In genomic region chr14:71586131-71586893, GRCh38 we compare ENCODE assay signal across 1 cellular context.
TF ChIP-seq lines count a peak whose summit lies in the region.

No MANE protein-coding gene starts in this region.

TF ChIP-seq in HepG2, 621 proteins besides CTCF, POLR2A, EP300 and RAD21 (continued from another document):
- TF ChIP-seq ZNF687 (CRISPR knock-in tag; IDR thresholded peaks at IDR 0.05) (no peak), ZKSCAN8 (CRISPR knock-in tag; IDR thresholded peaks at IDR 0.05; ENCODE audit: borderline replicate concordance) (no peak), ZBTB20 (CRISPR knock-in tag; IDR thresholded peaks at IDR 0.05; ENCODE audit: borderline replicate concordance, low read depth) (no peak), JUN (CRISPR knock-in tag; IDR thresholded peaks at IDR 0.05) (no peak), ZNF235 (CRISPR knock-in tag; IDR thresholded peaks at IDR 0.05; ENCODE audit: borderline replicate concordance) (no peak)
